11 cellular contexts compared by ENCODE assay signal in genomic region chr2:40363631-40364030, GRCh38.
DNase-seq lines count a peak whose midpoint lies in the region; ATAC-seq and TF ChIP-seq lines count a peak whose summit lies in the region.
"Had no signal": no experiment of that assay in that cellular context is flagged by ENCODE, and none has a peak within 500 bp of the region (broad histone marks: within the 10 kb centered on the region; RNA-seq: fewer than 3 reads in every experiment).

No MANE protein-coding gene starts in this region.

- H3K9ac ChIP-seq in neural cell (ENCODE audit: low read length) = no peak overlapping the region

- H4K20me1 ChIP-seq in neural cell (ENCODE audit: insufficient read depth) = no peaks in the 10 kb centered on the region

- no peaks in the 10 kb centered on the region for H3K27me3 ChIP-seq in neural cell (ENCODE audit: insufficient read depth, low read depth, low read length)

- no peak for TF ChIP-seq RAD21 in neural cell (conservative IDR thresholded peaks at IDR 0.05)

- H3K4me3 ChIP-seq in choroid plexus epithelial cell (ENCODE audit: low read depth, low read length) (no peak overlapping the region), neural cell (ENCODE audit: low read length) (no peak overlapping the region)

- H3F3A ChIP-seq in neural cell (ENCODE audit: insufficient read depth, low read length, poor library complexity, severe bottlenecking) = peaks cover 4% of the 10 kb centered on the region

- no peak overlapping the region for H3K27ac ChIP-seq in neural cell (ENCODE audit: low read length)

- no peaks in the 10 kb centered on the region for H3K36me3 ChIP-seq in neural cell (ENCODE audit: insufficient read depth, low read length)

- H3K9me2 ChIP-seq in neural cell (ENCODE audit: insufficient read depth, low read length) = no peaks in the 10 kb centered on the region

- TF ChIP-seq CTCF in choroid plexus epithelial cell (conservative IDR thresholded peaks at IDR 0.05; ENCODE audit: low read depth, low read length) (no peak), neural cell (IDR thresholded peaks at IDR 0.05; ENCODE audit: poor library complexity, severe bottlenecking) (no peak)

- DNase-seq in DMS53 (lab: John Stamatoyannopoulos, UW) (peak; percentile 77), NCI-H146 (lab: John Stamatoyannopoulos, UW) (peak; percentile 45), choroid plexus epithelial cell (ENCODE audit: low read depth) (peak; percentile 34), SHP77 treated with DMSO at 0.1 percent for 48 hours (lab: John Stamatoyannopoulos, UW) (no peak), LoVo (ENCODE audit: low spot score) (no peak)
- no peak for DNase-seq in stimulated activated CD4-positive, alpha-beta T cell treated with anti-CD3 and anti-CD28 coated beads, Interleukin-1b, Interleukin-23, amount 100 ng/mL, for 48 hours
- DNase-seq: foreskin melanocyte, NCI-H1048, T-helper 17 cell had no signal

- H2AFZ ChIP-seq in neural cell (ENCODE audit: low read depth, low read length) = no peak overlapping the region

- TF ChIP-seq EP300 in neural cell (conservative IDR thresholded peaks at IDR 0.05; ENCODE audit: poor library complexity, severe bottlenecking) = no peak

- no peak overlapping the region for H3K4me2 ChIP-seq in neural cell (ENCODE audit: low read length)

- no peak for ATAC-seq in HG03571 (IDR thresholded peaks at IDR 0.05; ENCODE audit: unreplicated experiment)
- ATAC-seq: T-helper 17 cell had no signal

- H3K9me3 ChIP-seq in neural cell (ENCODE audit: low read length) = no peaks in the 10 kb centered on the region

- H3K79me2 ChIP-seq in neural cell (replicated peaks; ENCODE audit: insufficient read depth, low read length) = no peaks in the 10 kb centered on the region

TF ChIP-seq in neural cell, 6 proteins besides CTCF, POLR2A, EP300 and RAD21:
- TF ChIP-seq TAF1 (IDR thresholded peaks at IDR 0.05; ENCODE audit: low read depth) (no peak), EZH2 (IDR thresholded peaks at IDR 0.05; ENCODE audit: borderline replicate concordance, insufficient read depth, low read length, poor library complexity, severe bottlenecking) (no peak), POLR2AphosphoS5 (IDR thresholded peaks at IDR 0.05) (peak; percentile 40), MXI1 (conservative IDR thresholded peaks at IDR 0.05; ENCODE audit: poor library complexity, severe bottlenecking) (no peak), REST (IDR thresholded peaks at IDR 0.05; ENCODE audit: borderline replicate concordance) (no peak), SMC3 (conservative IDR thresholded peaks at IDR 0.05; ENCODE audit: poor library complexity) (no peak)
TF ChIP-seq in neural cell: peak in this region for 1.

Comparison
In these comparisons a context has a peak if more than half of its experiments do, and no peak if none do; other contexts are left out.
1. DNase-seq: peak in DMS53 (single experiment), NCI-H146 (single experiment) and choroid plexus epithelial cell (single experiment); none in SHP77 treated with DMSO at 0.1 percent for 48 hours (single experiment), stimulated activated CD4-positive, alpha-beta T cell treated with anti-CD3 and anti-CD28 coated beads, Interleukin-1b, Interleukin-23, amount 100 ng/mL, for 48 hours (single experiment) and LoVo (single experiment).